23 cellular contexts compared by ENCODE assay signal in genomic region chr9:84742261-84742660, GRCh38.
"Had no signal": no experiment of that assay in that cellular context is flagged by ENCODE, and none has a peak within 500 bp of the region (broad histone marks: within the 10 kb centered on the region; RNA-seq: fewer than 3 reads in every experiment).

No MANE protein-coding gene starts in this region.

- DNase-seq: KBM-7, MV-4-11, NCI-H1048, NCI-H1105, NCI-H1417, NCI-H146, NCI-H187, NCI-H2029, NCI-H2081 treated with DMSO at 0.1 percent for 48 hours, NCI-H2171, NCI-H226, NCI-H446, NCI-H510A, NCI-H524 treated with DMSO at 0.1 percent for 48 hours, NCI-H69, NCI-H774, Right ventricle myocardium superior, RPMI8226, SIG-M5, SK-N-SH, SW 1271 had no signal

- H3K9me3 ChIP-seq: SJSA1, SK-N-SH had no signal

- H3K4me1 ChIP-seq: SJSA1 had no signal

- H3K36me3 ChIP-seq: SJSA1 had no signal

- FAIRE-seq: RCC 7860 had no signal

- H3K4me3 ChIP-seq: SJSA1 had no signal

- H3K27ac ChIP-seq: SJSA1 had no signal

- H3K27me3 ChIP-seq: SJSA1 had no signal
